In the genomic region with DNA sequence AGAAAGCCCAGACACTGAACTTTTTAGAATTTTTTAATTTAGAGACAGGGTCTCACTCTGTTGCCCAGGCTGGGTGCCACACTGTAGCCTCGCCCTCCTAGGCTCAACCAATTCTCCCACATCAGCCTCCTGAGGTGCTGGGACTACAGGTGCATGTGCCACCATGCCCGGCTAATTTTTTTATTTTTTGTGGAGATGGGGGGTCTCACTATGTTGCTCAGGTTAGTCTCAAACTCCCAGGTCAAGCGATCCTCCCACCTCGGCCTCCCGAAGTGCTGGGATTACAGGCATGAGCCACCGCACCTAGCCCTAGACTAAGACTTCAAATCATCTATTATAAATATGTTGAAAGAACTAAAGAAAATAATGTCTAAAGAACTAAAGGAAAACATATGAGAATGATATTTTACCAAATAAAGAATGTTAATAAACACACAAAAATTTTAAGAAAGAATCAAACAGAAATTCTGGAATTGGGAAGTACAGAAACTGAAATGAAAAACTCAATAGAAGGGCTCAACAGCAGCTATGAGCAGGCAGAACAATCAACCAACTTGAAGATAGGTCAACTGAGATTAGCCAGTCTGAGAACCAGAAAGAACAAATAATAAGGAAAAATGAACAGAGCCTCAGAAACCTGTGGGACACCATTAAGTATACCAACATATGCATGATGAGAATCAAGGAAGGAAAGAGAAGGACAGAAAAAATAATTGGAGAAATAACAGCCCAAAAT, we compare ENCODE assay signal across 15 cellular contexts. TPM values are rescaled to one million over a fixed set of nuclear protein-coding genes. Genes with fewer than 3 reads are reported as not detected.
DNase-seq lines count a peak whose midpoint lies in the region; TF ChIP-seq lines count a peak whose summit lies in the region.
"Had no signal": no experiment of that assay in that cellular context is flagged by ENCODE, and none has a peak within 500 bp of the region (broad histone marks: within the 10 kb centered on the region; RNA-seq: fewer than 3 reads in every experiment).

No MANE protein-coding gene starts in this region.

- H3K27me3 Mint-ChIP-seq in progenitor cell of endocrine pancreas: no peaks in the 10 kb centered on the region
- H3K27me3 Mint-ChIP-seq: CD4-positive, CD25-positive, alpha-beta regulatory T cell had no signal

- peaks cover 15% of the 10 kb centered on the region for H3K9me3 Mint-ChIP-seq in progenitor cell of endocrine pancreas (ENCODE audit: low read depth)

- no peak for DNase-seq in epithelial cell of prostate (ENCODE audit: low read depth, low spot score)
- no peak for DNase-seq in progenitor cell of endocrine pancreas (ENCODE audit: low spot score, unreplicated experiment)
- no peak for DNase-seq in T-helper 1 cell
- no peak for DNase-seq in activated CD4-positive, alpha-beta T cell treated with anti-CD3 and anti-CD28 coated beads for 48 hours
- DNase-seq: Caco-2; CD4-positive, CD25-positive, alpha-beta regulatory T cell; CD8-positive, alpha-beta T cell; DMS153; DND-41; GM23248; H7; HCEC 1CT had no signal

- H3K36me3 ChIP-seq in BLaER1: peaks cover 73% of the 10 kb centered on the region
- H3K36me3 ChIP-seq in HEK293 (ENCODE audit: control insufficient read depth in 2 of 2, insufficient read depth in 1 of 2, low read length in 2 of 2): peaks cover 3 to 4% of the 10 kb centered on the region in 2 experiments; a peak in 2 of 3 replicates

- peaks cover 15% of the 10 kb centered on the region for H3K4me1 Mint-ChIP-seq in progenitor cell of endocrine pancreas (ENCODE audit: low read depth)

- CTCF ChIA-PET in HEK293 (lab: Yijun Ruan, JAX): no interaction called here

- no peak overlapping the region for H3K4me3 Mint-ChIP-seq in progenitor cell of endocrine pancreas (ENCODE audit: low read depth)
- H3K4me3 Mint-ChIP-seq: CD4-positive, CD25-positive, alpha-beta regulatory T cell; CD8-positive, alpha-beta T cell had no signal

- H3K9me3 ChIP-seq in BLaER1 (peaks cover 66% of the 10 kb centered on the region), HEK293 (ENCODE audit: control insufficient read depth, insufficient read depth, low read depth, low read length) (no peaks in the 10 kb centered on the region)
- H3K9me3 ChIP-seq: Caco-2 had no signal

- peaks cover 12% of the 10 kb centered on the region for H3K4me1 ChIP-seq in BLaER1
- H3K4me1 ChIP-seq in HEK293 (ENCODE audit: control insufficient read depth, insufficient read depth, low read length): peaks cover 28% of the 10 kb centered on the region
- H3K4me1 ChIP-seq: Caco-2 had no signal

- H3K27ac ChIP-seq in BLaER1 (no peak overlapping the region), HEK293 (ENCODE audit: extremely low read depth, low read depth, low read length) (no peak overlapping the region), epithelial cell of prostate (peak overlapping the region; percentile 30)
- H3K27ac ChIP-seq: C4-2B, GM23248 had no signal

- POLR2A ChIA-PET in HEK293 (lab: Yijun Ruan, JAX): no interaction called here

- H3K4me2 ChIP-seq in BLaER1: no peak overlapping the region

- H3K9ac ChIP-seq in BLaER1: no peak overlapping the region
- H3K9ac ChIP-seq: GM23248 had no signal

- peaks cover 41% of the 10 kb centered on the region for H3K36me3 Mint-ChIP-seq in progenitor cell of endocrine pancreas (ENCODE audit: insufficient read depth)

- TF ChIP-seq CTCF in HEK293 (tag by site-specific recombination; IDR thresholded peaks at IDR 0.05): no peak
- no peak for TF ChIP-seq CTCF in progenitor cell of endocrine pancreas (IDR thresholded peaks at IDR 0.05; ENCODE audit: unreplicated experiment)

- peak overlapping the region; percentile 73 for H3K27ac Mint-ChIP-seq in progenitor cell of endocrine pancreas
- H3K27ac Mint-ChIP-seq: CD8-positive, alpha-beta T cell had no signal

- H4K20me1 ChIP-seq in BLaER1: peaks cover 83% of the 10 kb centered on the region

- H3K4me3 ChIP-seq in BLaER1 (0 out of 2 replicates have a peak overlapping the region, but pooled peaks have one; percentile 12), HEK293 (ENCODE audit: low read depth, low read length) (no peak overlapping the region)
- H3K4me3 ChIP-seq: GM23248 had no signal

- no peaks in the 10 kb centered on the region for H3K27me3 ChIP-seq in BLaER1

TF ChIP-seq in HEK293, 187 proteins besides CTCF, POLR2A, EP300 and RAD21:
- TF ChIP-seq SETDB1 (IDR thresholded peaks at IDR 0.05; ENCODE audit: insufficient read length, low read length): peak; percentile 12
- TF ChIP-seq, protein P1, sequence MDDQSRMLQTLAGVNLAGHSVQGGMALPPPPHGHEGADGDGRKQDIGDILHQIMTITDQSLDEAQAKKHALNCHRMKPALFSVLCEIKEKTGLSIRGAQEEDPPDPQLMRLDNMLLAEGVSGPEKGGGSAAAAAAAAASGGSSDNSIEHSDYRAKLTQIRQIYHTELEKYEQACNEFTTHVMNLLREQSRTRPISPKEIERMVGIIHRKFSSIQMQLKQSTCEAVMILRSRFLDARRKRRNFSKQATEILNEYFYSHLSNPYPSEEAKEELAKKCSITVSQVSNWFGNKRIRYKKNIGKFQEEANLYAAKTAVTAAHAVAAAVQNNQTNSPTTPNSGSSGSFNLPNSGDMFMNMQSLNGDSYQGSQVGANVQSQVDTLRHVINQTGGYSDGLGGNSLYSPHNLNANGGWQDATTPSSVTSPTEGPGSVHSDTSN (CRISPR knock-in tag; IDR thresholded peaks at IDR 0.05): no peak
- TF ChIP-seq, protein P2, sequence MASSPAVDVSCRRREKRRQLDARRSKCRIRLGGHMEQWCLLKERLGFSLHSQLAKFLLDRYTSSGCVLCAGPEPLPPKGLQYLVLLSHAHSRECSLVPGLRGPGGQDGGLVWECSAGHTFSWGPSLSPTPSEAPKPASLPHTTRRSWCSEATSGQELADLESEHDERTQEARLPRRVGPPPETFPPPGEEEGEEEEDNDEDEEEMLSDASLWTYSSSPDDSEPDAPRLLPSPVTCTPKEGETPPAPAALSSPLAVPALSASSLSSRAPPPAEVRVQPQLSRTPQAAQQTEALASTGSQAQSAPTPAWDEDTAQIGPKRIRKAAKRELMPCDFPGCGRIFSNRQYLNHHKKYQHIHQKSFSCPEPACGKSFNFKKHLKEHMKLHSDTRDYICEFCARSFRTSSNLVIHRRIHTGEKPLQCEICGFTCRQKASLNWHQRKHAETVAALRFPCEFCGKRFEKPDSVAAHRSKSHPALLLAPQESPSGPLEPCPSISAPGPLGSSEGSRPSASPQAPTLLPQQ (tag by site-specific recombination; IDR thresholded peaks at IDR 0.05): no peak

RNA-seq across cellular contexts. Expression of a gene that starts 26.2 kb away (rescaled TPM):
- 12.0 and 12.9 TPM in 2 replicates for total RNA-seq in progenitor cell of endocrine pancreas

RNA-seq across cellular contexts. Expression of a gene that starts 27.0 kb away (rescaled TPM):
- total RNA-seq in progenitor cell of endocrine pancreas: 46.7 and 54.8 TPM in 2 replicates
